16 cellular contexts compared by ENCODE assay signal in genomic region chr17:31273511-31273910, GRCh38. TPM values are rescaled to one million over a fixed set of nuclear protein-coding genes. Genes with fewer than 3 reads are reported as not detected.
DNase-seq lines count a peak whose midpoint lies in the region; ATAC-seq, FAIRE-seq and TF ChIP-seq lines count a peak whose summit lies in the region.
"Had no signal": no experiment of that assay in that cellular context is flagged by ENCODE, and none has a peak within 500 bp of the region (broad histone marks: within the 10 kb centered on the region; RNA-seq: fewer than 3 reads in every experiment).

No MANE protein-coding gene starts in this region.

- H3K9me3 ChIP-seq in A549: no peaks in the 10 kb centered on the region
- no peaks in the 10 kb centered on the region for H3K9me3 ChIP-seq in esophagus squamous epithelium
- no peaks in the 10 kb centered on the region for H3K9me3 ChIP-seq in lower lobe of right lung
- H3K9me3 ChIP-seq in tibial artery: no peaks in the 10 kb centered on the region
- H3K9me3 ChIP-seq: BE2C had no signal

- no peak overlapping the region; the same call in 2 of the 3 replicates for H3K4me2 ChIP-seq in A549
- H3K4me2 ChIP-seq: GM23338 had no signal

- no peak for DNase-seq in A549 (ENCODE audit: low read depth in 1 of 2, low spot score in 1 of 2)
- peak; percentile 19 for DNase-seq in NB4 (ENCODE audit: low read depth)
- DNase-seq in esophagus squamous epithelium (lab: John Stamatoyannopoulos, UW): no peak
- no peak for DNase-seq in lower lobe of right lung
- no peak for DNase-seq in tibial artery
- DNase-seq: BE2C; CD4-positive, alpha-beta memory T cell; NCI-H1048; NCI-H524 treated with DMSO at 0.1 percent for 48 hours; NK-92 treated with Interleukin-12 subunit alpha and Interleukin-12 subunit beta, amount 100 ng/mL, for 24 hours; OCI-M1; RPMI8226 had no signal

- TF ChIP-seq RAD21 in A549 (conservative IDR thresholded peaks at IDR 0.05 in 1 of 2, IDR thresholded peaks at IDR 0.05 in 1 of 2): no peak

- no peak overlapping the region for H3K4me3 ChIP-seq in A549
- no peak overlapping the region for H3K4me3 ChIP-seq in NB4 (ENCODE audit: low read depth, low read length)
- H3K4me3 ChIP-seq in esophagus squamous epithelium: no peak overlapping the region
- peak overlapping the region; percentile 18 for H3K4me3 ChIP-seq in lower lobe of right lung
- H3K4me3 ChIP-seq in tibial artery: no peak overlapping the region
- H3K4me3 ChIP-seq: GM23338 had no signal

- H3K36me3 ChIP-seq in esophagus squamous epithelium (peaks cover 0 to 42% (median 0%) of the 10 kb centered on the region in 3 donors), lower lobe of right lung (peaks cover 25% of the 10 kb centered on the region), tibial artery (peaks cover 9 to 29% (median 17%) of the 10 kb centered on the region in 3 donors)
- H3K36me3 ChIP-seq: BE2C had no signal

- TF ChIP-seq EP300 in A549 (IDR thresholded peaks at IDR 0.05): no peak

- peaks cover 37% of the 10 kb centered on the region for H3K4me1 ChIP-seq in A549
- peaks cover 5 to 23% (median 21%) of the 10 kb centered on the region in 3 donors for H3K4me1 ChIP-seq in esophagus squamous epithelium
- H3K4me1 ChIP-seq in lower lobe of right lung: peaks cover 34% of the 10 kb centered on the region
- H3K4me1 ChIP-seq in tibial artery: peaks cover 0 to 20% (median 17%) of the 10 kb centered on the region in 4 donors
- H3K4me1 ChIP-seq: BE2C had no signal

- peak; percentile 23 for FAIRE-seq in A549 (lab: Jason Lieb, UNC)
- FAIRE-seq: GM12892 had no signal

- H3K27ac ChIP-seq in A549 (no peak overlapping the region; a peak in 1 of 6 replicates), esophagus squamous epithelium (peak overlapping the region in 3 of 4 donors; percentile 40 to 51 (median 48)), lower lobe of right lung (peak overlapping the region; percentile 44), tibial artery (no peak overlapping the region)

- ATAC-seq in A549 (no peak), lower lobe of right lung (no peak), HG02610 (IDR thresholded peaks at IDR 0.05; ENCODE audit: unreplicated experiment) (no peak), GM18867 (IDR thresholded peaks at IDR 0.05; ENCODE audit: unreplicated experiment) (no peak)
- ATAC-seq: GM23338 had no signal

- CTCF ChIA-PET in A549 (lab: Yijun Ruan, JAX): no interaction called here

- no peak for TF ChIP-seq POLR2A in A549 (IDR thresholded peaks at IDR 0.05; ENCODE audit: low read length)
- no peak for TF ChIP-seq POLR2A in NB4 (IDR thresholded peaks at IDR 0.05; ENCODE audit: extremely low read depth, insufficient read length)
- no peak for TF ChIP-seq POLR2A in esophagus squamous epithelium (IDR thresholded peaks at IDR 0.05)

- TF ChIP-seq CTCF in A549 (IDR thresholded peaks at IDR 0.05) (no peak), NB4 (IDR thresholded peaks at IDR 0.05; ENCODE audit: low read depth, low read length) (no peak), esophagus squamous epithelium (IDR thresholded peaks at IDR 0.05) (no peak), lower lobe of right lung (IDR thresholded peaks at IDR 0.05) (no peak), tibial artery (IDR thresholded peaks at IDR 0.05) (no peak)

- no peaks in the 10 kb centered on the region for H3K27me3 ChIP-seq in esophagus squamous epithelium
- no peaks in the 10 kb centered on the region for H3K27me3 ChIP-seq in lower lobe of right lung (ENCODE audit: low read depth)
- no peaks in the 10 kb centered on the region for H3K27me3 ChIP-seq in tibial artery
- H3K27me3 ChIP-seq: BE2C had no signal

- WGBS in A549 (ENCODE audit: missing lambda C conversion rate): 92% methylated on average over 1 of the region's 1 CpG
- 73 to 78% methylated on average over 1 of the region's 1 CpG for WGBS in esophagus squamous epithelium, 2 donors

- intact Hi-C loops in esophagus squamous epithelium (cut with DNase I) (no loop called here), lower lobe of right lung (cut with DNase I) (no loop called here), tibial artery (cut with DNase I; ENCODE audit: low total_unique reads) (no loop called here)

- POLR2A ChIA-PET in A549 (lab: Yijun Ruan, JAX): no interaction called here

TF ChIP-seq in A549, 52 proteins besides CTCF, POLR2A, EP300 and RAD21:
- TF ChIP-seq PHF8 (IDR thresholded peaks at IDR 0.05; ENCODE audit: borderline replicate concordance, low read depth) (no peak), CHD4 (IDR thresholded peaks at IDR 0.05; ENCODE audit: borderline replicate concordance) (no peak), ELK1 (IDR thresholded peaks at IDR 0.05; ENCODE audit: low read depth, low read length) (no peak)

RNA-seq across cellular contexts. Expression of gene OMG, which starts 23.5 kb away (rescaled TPM):
- not detected in 2 replicates for polyA plus RNA-seq in A549 (2011; rRNA removed)
- polyA plus RNA-seq in A549 (2012; cell fraction: cytosol; rRNA removed): not detected in 2 replicates
- polyA plus RNA-seq in A549 (2012; cell fraction: nucleus; rRNA removed): not detected in 2 replicates
- polyA plus RNA-seq in A549 (2017; fragmentation: RNase III; extraction: RNeasy Plus Mini Kit Qiagen cat#74134 plus additional on column Dnase treatment): not detected in 3 replicates
- 0.34 TPM in 1 of 2 replicates, not detected in the other for polyA minus RNA-seq in A549 (2011; rRNA and poly(A)+ RNA removed)
- under 1 TPM in 1 of 4 donors, not detected in 3; 0.76 TPM for total RNA-seq in esophagus squamous epithelium
- total RNA-seq in lower lobe of right lung: 12.4 TPM
- total RNA-seq: GM23338 had no signal

RNA-seq across cellular contexts. Expression of gene EVI2B, which starts 40.3 kb away (rescaled TPM):
- polyA plus RNA-seq in A549 (2011; rRNA removed) (not detected in 2 replicates), A549 (2017; fragmentation: RNase III; extraction: RNeasy Plus Mini Kit Qiagen cat#74134 plus additional on column Dnase treatment) (0.04 to 0.08 TPM (median 0.05 TPM) in 3 replicates)
- not detected in 2 replicates for polyA plus RNA-seq in A549 (2012; cell fraction: cytosol; rRNA removed)
- polyA plus RNA-seq in A549 (2012; cell fraction: nucleus; rRNA removed): not detected in 2 replicates
- polyA minus RNA-seq in A549 (2011; rRNA and poly(A)+ RNA removed): not detected in 2 replicates
- total RNA-seq in esophagus squamous epithelium (10 to 100 TPM in 1 of 4 donors, 1 to 10 TPM in 3; 1.7 to 13.4 (median 4.2) TPM), lower lobe of right lung (130 TPM)
- total RNA-seq: GM23338 had no signal

RNA-seq across cellular contexts. Expression of gene EVI2A, which starts 47.9 kb away (rescaled TPM):
- polyA plus RNA-seq in A549 (2011; rRNA removed): not detected in 2 replicates
- not detected in 2 replicates for polyA plus RNA-seq in A549 (2012; cell fraction: cytosol; rRNA removed)
- polyA plus RNA-seq in A549 (2012; cell fraction: nucleus; rRNA removed): not detected in 2 replicates
- polyA plus RNA-seq in A549 (2017; fragmentation: RNase III; extraction: RNeasy Plus Mini Kit Qiagen cat#74134 plus additional on column Dnase treatment): not detected in 3 replicates
- not detected in 2 replicates for polyA minus RNA-seq in A549 (2011; rRNA and poly(A)+ RNA removed)
- 10 to 100 TPM in 1 of 4 donors, 1 to 10 TPM in 2, under 1 TPM in 1; 0.68 to 11.1 (median 3.3) TPM for total RNA-seq in esophagus squamous epithelium
- total RNA-seq in lower lobe of right lung: 45.2 TPM
- total RNA-seq: GM23338 had no signal

Comparison
In these comparisons a context has a peak if more than half of its experiments do, and no peak if none do; other contexts are left out.
1. H3K27ac ChIP-seq: peak in esophagus squamous epithelium (3 of 4) and lower lobe of right lung (single experiment); none in A549 (0 of 2) and tibial artery (0 of 2).